Comparison of ENCODE assay signal across 8 cellular contexts in the genomic region with DNA sequence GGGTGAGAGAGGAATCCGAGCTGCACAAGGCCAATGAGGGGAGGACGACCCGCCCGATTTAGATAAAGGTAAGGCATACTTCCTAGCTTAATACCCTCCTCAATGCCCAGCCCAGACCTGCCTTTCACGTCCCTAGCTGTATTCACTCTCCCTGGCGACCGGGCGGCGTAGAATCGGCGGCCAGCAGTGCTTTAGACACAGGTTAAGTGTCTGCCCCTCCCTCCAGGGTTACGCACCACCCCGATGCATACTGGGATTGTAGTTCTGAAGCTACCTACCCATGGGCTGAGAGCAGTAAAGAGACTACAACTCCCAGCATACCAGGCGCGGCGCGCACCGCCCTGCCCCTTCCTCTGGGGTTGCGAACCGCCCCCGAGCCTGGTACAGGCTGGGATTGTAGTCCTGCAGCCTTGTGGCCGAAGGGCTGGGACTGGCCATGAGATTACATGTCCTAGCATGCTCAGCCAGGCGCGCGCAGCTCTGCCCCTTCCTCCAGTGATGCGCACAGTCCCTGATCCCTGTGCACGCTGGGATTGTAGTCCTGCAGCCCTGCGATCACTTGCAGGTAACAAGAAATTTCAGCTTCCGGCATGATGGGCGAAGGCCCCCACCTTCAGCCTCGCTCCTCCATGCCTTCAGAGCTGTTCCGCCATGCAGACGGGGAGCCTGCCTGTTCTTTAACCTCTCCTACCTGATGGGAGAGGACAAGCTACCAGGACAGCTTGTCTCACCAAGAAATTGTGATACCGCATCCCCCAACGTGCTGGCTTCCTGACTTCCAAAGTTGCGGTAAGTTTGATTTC. TPM values are rescaled to one million over a fixed set of nuclear protein-coding genes. Genes with fewer than 3 reads are reported as not detected.
A peak's percentile ranks its signal among the peaks of the same experiment; 100 is the strongest.
DNase-seq lines count a peak whose midpoint lies in the region; ATAC-seq, FAIRE-seq and TF ChIP-seq lines count a peak whose summit lies in the region.

No MANE protein-coding gene starts in this region.

- H3K27me3 Mint-ChIP-seq in brain = peaks cover 14% of the 10 kb centered on the region

- H3K4me1 Mint-ChIP-seq in brain = peaks cover 52% of the 10 kb centered on the region

- peaks cover 35% of the 10 kb centered on the region for H3K36me3 Mint-ChIP-seq in brain

- peak; percentile 97 for FAIRE-seq in TTC549 (lab: Jason Lieb, UNC)

- TF ChIP-seq CTCF in brain (conservative IDR thresholded peaks at IDR 0.05) = no peak

- H3K27ac Mint-ChIP-seq in brain = peak overlapping the region; percentile 96 to 99 (median 97)

- peaks cover 2 to 21% (median 7%) of the 10 kb centered on the region in 5 experiments for H3K9me3 Mint-ChIP-seq in brain

- peak; percentile 69 for TF ChIP-seq POLR2A in GM18526 (IDR thresholded peaks at IDR 0.05; ENCODE audit: extremely low read depth, insufficient read length)

- H3K4me3 Mint-ChIP-seq in brain = peak overlapping the region; percentile 97 to 100 (median 99)

- peak; percentile 97 for ATAC-seq in HG03064 (IDR thresholded peaks at IDR 0.05; ENCODE audit: low read depth, unreplicated experiment)
- ATAC-seq in sciatic nerve = peak; percentile 100

- intact Hi-C loops in sciatic nerve (cut with DNase I) = no loop called here

- peak; percentile 97 for DNase-seq in A172 (ENCODE audit: low spot score)
- peak; percentile 86 for DNase-seq in NCI-H2107 (lab: John Stamatoyannopoulos, UW)
- peak; percentile 94 for DNase-seq in iPS DF 4.7 (ENCODE audit: extremely low read depth, low spot score)
- peak; percentile 97 for DNase-seq in sciatic nerve (ENCODE audit: low spot score)

RNA-seq across cellular contexts. Expression of a gene that starts 43.5 kb away (rescaled TPM):
- 5.9 and 7.4 TPM in 2 replicates for total RNA-seq in A172 (2014; rRNA removed; shearing (Covaris generic))
- polyA plus RNA-seq in brain (ENCODE audit: insufficient read depth, low read depth, low replicate concordance) = 1.4 TPM
- total RNA-seq in sciatic nerve = 11.3 TPM

RNA-seq across cellular contexts. Expression of a gene that starts 45.1 kb away (rescaled TPM):
- not detected in 2 replicates for total RNA-seq in A172 (2014; rRNA removed; shearing (Covaris generic))
- polyA plus RNA-seq in brain (ENCODE audit: insufficient read depth, low read depth, low replicate concordance) = 14.4 TPM
- total RNA-seq in sciatic nerve = 37.2 TPM

Comparison
In these comparisons a context has a peak if more than half of its experiments do, and no peak if none do; other contexts are left out.
1. Peak in every context shown above with its lines: DNase-seq and ATAC-seq.
2. RNA of a gene that starts 45.1 kb away (total RNA-seq): 37.2 TPM in sciatic nerve (single experiment); not detected in A172; every median in the first group is over 10 times any median in the second.